ENCODE assay signal across 1 cellular context in genomic region chr3:38346584-38347410, GRCh38.
A peak's percentile ranks its signal among the peaks of the same experiment; 100 is the strongest.
TF ChIP-seq lines count a peak whose summit lies in the region.

Gene XYLB, plus strand, starts transcription at chr3:38346785. Its CDS starts 84 bp downstream, at chr3:38346869.

TF ChIP-seq in HepG2, 621 proteins besides CTCF, POLR2A, EP300 and RAD21 (continued from another document and continues in another):
- TF ChIP-seq ELF1 (CRISPR knock-in tag; IDR thresholded peaks at IDR 0.05) (no peak), AGO1 (IDR thresholded peaks at IDR 0.05; ENCODE audit: low read depth, low read length, poor library complexity, severe bottlenecking) (no peak), HMG20A (CRISPR knock-in tag; IDR thresholded peaks at IDR 0.05; ENCODE audit: borderline replicate concordance) (peak; percentile 24; the same call in 1 of the 2 replicates), MBD4 (IDR thresholded peaks at IDR 0.05; ENCODE audit: borderline replicate concordance, low read length) (no peak), RBFOX2 (IDR thresholded peaks at IDR 0.05; ENCODE audit: low read depth, low read length) (peak; percentile 95), BORCS8-MEF2B (CRISPR knock-in tag; IDR thresholded peaks at IDR 0.05) (peak; percentile 92), KLF11 (CRISPR knock-in tag; IDR thresholded peaks at IDR 0.05) (no peak; the same call in 1 of the 2 replicates), BCL3 (CRISPR knock-in tag; IDR thresholded peaks at IDR 0.05) (peak; percentile 99), IKZF1 (IDR thresholded peaks at IDR 0.05) (no peak), SNAPC2 (CRISPR knock-in tag; IDR thresholded peaks at IDR 0.05) (peak; percentile 28; the same call in 1 of the 2 replicates), RERE (CRISPR knock-in tag; IDR thresholded peaks at IDR 0.05; ENCODE audit: low read depth) (peak; percentile 55; the same call in 1 of the 2 replicates), ZNF280B (CRISPR knock-in tag; IDR thresholded peaks at IDR 0.05; ENCODE audit: borderline replicate concordance) (peak; percentile 95; the same call in 1 of the 2 replicates), ZNF7 (CRISPR knock-in tag; IDR thresholded peaks at IDR 0.05) (peak; percentile 38; the same call in 1 of the 2 replicates), ZNF30 (CRISPR knock-in tag; IDR thresholded peaks at IDR 0.05) (peak; percentile 96), PRDM10 (CRISPR knock-in tag; IDR thresholded peaks at IDR 0.05; ENCODE audit: low read depth) (peak; percentile 64; the same call in 1 of the 2 replicates), EHMT2 (IDR thresholded peaks at IDR 0.05; ENCODE audit: borderline replicate concordance, low read depth, low read length) (no peak), THAP8 (CRISPR knock-in tag; IDR thresholded peaks at IDR 0.05; ENCODE audit: borderline replicate concordance) (peak; percentile 99; the same call in 1 of the 2 replicates), ZNF777 (CRISPR knock-in tag; IDR thresholded peaks at IDR 0.05) (peak; percentile 99), ZNF747 (CRISPR knock-in tag; IDR thresholded peaks at IDR 0.05; ENCODE audit: borderline replicate concordance) (peak; percentile 96; the same call in 1 of the 2 replicates), JUND (CRISPR knock-in tag; IDR thresholded peaks at IDR 0.05) (0 out of 2 replicates have a peak, but pooled peaks have one; percentile 45), ZNF547 (CRISPR knock-in tag; IDR thresholded peaks at IDR 0.05) (peak; percentile 93), SOX13 (IDR thresholded peaks at IDR 0.05) (no peak), SOX13 (CRISPR knock-in tag; conservative IDR thresholded peaks at IDR 0.05 in 1 of 2, IDR thresholded peaks at IDR 0.05 in 1 of 2) (peak in 1 of 2 experiments; percentile 63; a peak in 1 of 4 replicates), ZBTB10 (CRISPR knock-in tag; IDR thresholded peaks at IDR 0.05; ENCODE audit: borderline replicate concordance) (peak; percentile 83; the same call in 1 of the 2 replicates), SMAD3 (CRISPR knock-in tag; IDR thresholded peaks at IDR 0.05) (peak; percentile 28; the same call in 1 of the 2 replicates), ARNTL (CRISPR knock-in tag; IDR thresholded peaks at IDR 0.05) (peak; percentile 98), GABPB1 (CRISPR knock-in tag; IDR thresholded peaks at IDR 0.05) (peak; percentile 83), HNRNPUL1 (IDR thresholded peaks at IDR 0.05; ENCODE audit: low read depth, low read length) (no peak), RFX5 (IDR thresholded peaks at IDR 0.05; ENCODE audit: low read depth, low read length) (0 out of 2 replicates have a peak, but pooled peaks have one; percentile 18), NPAS2 (CRISPR knock-in tag; IDR thresholded peaks at IDR 0.05; ENCODE audit: borderline replicate concordance) (0 out of 2 replicates have a peak, but pooled peaks have one; percentile 64), ZHX1 (CRISPR knock-in tag; IDR thresholded peaks at IDR 0.05; ENCODE audit: low read depth) (peak; percentile 83; the same call in 1 of the 2 replicates), ZNF563 (CRISPR knock-in tag; IDR thresholded peaks at IDR 0.05) (peak; percentile 95), ISL2 (CRISPR knock-in tag; IDR thresholded peaks at IDR 0.05) (peak; percentile 83), GATAD2A (CRISPR knock-in tag; IDR thresholded peaks at IDR 0.05) (peak; percentile 29; the same call in 1 of the 2 replicates), ZNF431 (CRISPR knock-in tag; IDR thresholded peaks at IDR 0.05; ENCODE audit: borderline replicate concordance, low read depth) (peak; percentile 85), ZNF12 (CRISPR knock-in tag; IDR thresholded peaks at IDR 0.05) (peak; percentile 57; the same call in 1 of the 2 replicates), ZSCAN29 (CRISPR knock-in tag; conservative IDR thresholded peaks at IDR 0.05) (peak; percentile 53; the same call in 1 of the 2 replicates), ZNF296 (CRISPR knock-in tag; conservative IDR thresholded peaks at IDR 0.05) (0 out of 2 replicates have a peak, but pooled peaks have one; percentile 29), MIER2 (CRISPR knock-in tag; IDR thresholded peaks at IDR 0.05) (peak; percentile 83), ZNF660 (CRISPR knock-in tag; IDR thresholded peaks at IDR 0.05; ENCODE audit: borderline replicate concordance, low read depth) (no peak; the same call in 1 of the 2 replicates), ZNF317 (CRISPR knock-in tag; IDR thresholded peaks at IDR 0.05) (peak; percentile 64), ZNF24 (IDR thresholded peaks at IDR 0.05) (peak; percentile 3; the same call in 1 of the 2 replicates), NCOR1 (IDR thresholded peaks at IDR 0.05; ENCODE audit: borderline replicate concordance, low read length) (peak; percentile 36; the same call in 1 of the 2 replicates), NFE2 (CRISPR knock-in tag; IDR thresholded peaks at IDR 0.05) (no peak), ESRRA (CRISPR knock-in tag; IDR thresholded peaks at IDR 0.05; ENCODE audit: low read depth) (peak; percentile 82)
